16 cellular contexts compared by ENCODE assay signal in genomic region chr19:43163135-43163534, GRCh38. TPM values are rescaled to one million over a fixed set of nuclear protein-coding genes. Genes with fewer than 3 reads are reported as not detected.
"Had no signal": no experiment of that assay in that cellular context is flagged by ENCODE, and none has a peak within 500 bp of the region (broad histone marks: within the 10 kb centered on the region; RNA-seq: fewer than 3 reads in every experiment).

No MANE protein-coding gene starts in this region.

RNA-seq across cellular contexts. Expression of gene PSG5, which starts 23.2 kb away (rescaled TPM):
- total RNA-seq: dermis blood vessel endothelial cell, endothelial cell of umbilical vein, esophagus mucosa, esophagus squamous epithelium, gastrocnemius medialis, heart right ventricle, left cardiac atrium, left lung, left ventricle myocardium superior, lower lobe of right lung, lung microvascular endothelial cell, mesenteric fat pad, mononuclear cell, mucosa of gallbladder had no signal
- polyA plus RNA-seq: endothelial cell of umbilical vein, heart right ventricle had no signal

RNA-seq across cellular contexts. Expression of gene PSG4, which starts 42.3 kb away (rescaled TPM):
- total RNA-seq: dermis blood vessel endothelial cell, dorsolateral prefrontal cortex, gastrocnemius medialis, glomerular endothelial cell, heart right ventricle, left cardiac atrium, left lung, left ventricle myocardium superior, lower lobe of right lung, mesenteric fat pad, mononuclear cell, mucosa of gallbladder had no signal
- polyA plus RNA-seq: heart right ventricle had no signal
